ENCODE assay signal across 1 cellular context in genomic region chr19:42229855-42230331, GRCh38.
TF ChIP-seq lines count a peak whose summit lies in the region.

No MANE protein-coding gene starts in this region.

TF ChIP-seq in GM23338, 12 proteins besides CTCF, POLR2A, EP300 and RAD21 (continued from another document):
- TF ChIP-seq ZNF462 (CRISPR knock-in tag; IDR thresholded peaks at IDR 0.05), result no peak
